In genomic region chr5:171525086-171525485, GRCh38 we compare ENCODE assay signal across 26 cellular contexts.
A peak's percentile ranks its signal among the peaks of the same experiment; 100 is the strongest.
DNase-seq lines count a peak whose midpoint lies in the region; ATAC-seq, FAIRE-seq and TF ChIP-seq lines count a peak whose summit lies in the region.
"Had no signal": no experiment of that assay in that cellular context is flagged by ENCODE, and none has a peak within 500 bp of the region (broad histone marks: within the 10 kb centered on the region; RNA-seq: fewer than 3 reads in every experiment).

No MANE protein-coding gene starts in this region.

- H4K20me1 ChIP-seq in GM23338 (replicated peaks; ENCODE audit: insufficient read depth) (no peaks in the 10 kb centered on the region), IMR-90 (ENCODE audit: insufficient read depth, low read length) (no peaks in the 10 kb centered on the region)

- no peak for DNase-seq in GM23338 (ENCODE audit: low spot score)
- no peak for DNase-seq in IMR-90
- no peak for DNase-seq in ascending aorta (ENCODE audit: low spot score in 2 of 2)
- DNase-seq in mesenchymal stem cell, result no peak
- no peak for DNase-seq in stimulated activated CD4-positive, alpha-beta T cell treated with anti-CD3 and anti-CD28 coated beads, Interleukin-15, amount 100 ng/mL, for 24 hours
- DNase-seq in frontal cortex (ENCODE audit: low spot score in 2 of 2), result no peak
- DNase-seq: ACHN; C1 segment of cervical spinal cord; CD4-positive, CD25-positive, alpha-beta regulatory T cell; CD8-positive, alpha-beta memory T cell; COR-L47; DMS 273 treated with DMSO at 0.1 percent for 48 hours; DMS53; DND-41; EL; GM23248; H7; HFFc6 had no signal

- in situ Hi-C loops in IMR-90 (cut with MboI; ENCODE audit: low sequenced_read_pairs), result no loop called here

- CTCF ChIA-PET in IMR-90 (lab: Yijun Ruan, JAX), result interaction anchor here (0.5 kb wide), 1 partner anchor 365 kb away, joined by 4 read pairs; no protein-coding TSS in a partner anchor

- H3K27ac Mint-ChIP-seq in GM23338, result no peak overlapping the region
- H3K27ac Mint-ChIP-seq: CD4-positive, CD25-positive, alpha-beta regulatory T cell; CD8-positive, alpha-beta memory T cell; HFFc6 had no signal

- peaks cover 22% of the 10 kb centered on the region for H3K4me1 ChIP-seq in GM23338 (ENCODE audit: insufficient read depth)
- H3K4me1 ChIP-seq in IMR-90 (ENCODE audit: control insufficient read depth, insufficient read depth, low read length), result peaks cover 20% of the 10 kb centered on the region
- H3K4me1 ChIP-seq in ascending aorta, result peaks cover 10 to 20% of the 10 kb centered on the region in 2 donors
- peaks cover 19% of the 10 kb centered on the region for H3K4me1 ChIP-seq in mesenchymal stem cell (ENCODE audit: control insufficient read depth, insufficient read depth, low read depth, low read length)

- no peak for TF ChIP-seq CTCF in GM23338 (conservative IDR thresholded peaks at IDR 0.05; ENCODE audit: low read depth in 2 of 2)
- no peak for TF ChIP-seq CTCF in IMR-90 (conservative IDR thresholded peaks at IDR 0.05; ENCODE audit: low read depth, low read length)
- TF ChIP-seq CTCF in ascending aorta (IDR thresholded peaks at IDR 0.05), result no peak

- H2BK120ac ChIP-seq in IMR-90 (ENCODE audit: low read depth, low read length) (no peak overlapping the region), mesenchymal stem cell (ENCODE audit: low read depth, low read length) (no peak overlapping the region)

- TF ChIP-seq POLR2A in IMR-90 (IDR thresholded peaks at IDR 0.05; ENCODE audit: low read depth, low read length), result no peak

- H4K5ac ChIP-seq in IMR-90 (ENCODE audit: low read depth, low read length), result no peak overlapping the region

- H3K18ac ChIP-seq in IMR-90 (ENCODE audit: low read depth, low read length), result no peak overlapping the region
- H3K18ac ChIP-seq in mesenchymal stem cell (ENCODE audit: low read depth in 1 of 2, low read length in 2 of 2), result no peak overlapping the region

- H3K27me3 Mint-ChIP-seq in GM23338 (ENCODE audit: insufficient read depth, low read depth, poor library complexity), result peaks cover 21% of the 10 kb centered on the region

- no peaks in the 10 kb centered on the region for H3K79me1 ChIP-seq in IMR-90 (ENCODE audit: low read depth in 1 of 2, low read length in 2 of 2)
- no peaks in the 10 kb centered on the region for H3K79me1 ChIP-seq in mesenchymal stem cell (replicated peaks; ENCODE audit: low read length, poor library complexity, severe bottlenecking)

- no peak overlapping the region for H3K9ac ChIP-seq in IMR-90 (ENCODE audit: low read depth, low read length)
- peak overlapping the region; percentile 44 for H3K9ac ChIP-seq in mesenchymal stem cell (ENCODE audit: low read length)
- H3K9ac ChIP-seq: GM23248 had no signal

- H3K27me3 ChIP-seq in GM23338 (ENCODE audit: insufficient read depth), result no peaks in the 10 kb centered on the region
- H3K27me3 ChIP-seq in IMR-90 (ENCODE audit: control insufficient read depth, insufficient read depth, low read length), result no peaks in the 10 kb centered on the region
- H3K27me3 ChIP-seq in ascending aorta, result no peaks in the 10 kb centered on the region
- no peaks in the 10 kb centered on the region for H3K27me3 ChIP-seq in mesenchymal stem cell (ENCODE audit: control insufficient read depth in 1 of 2, insufficient read depth in 1 of 2, low read length in 2 of 2)
- H3K27me3 ChIP-seq: BE2C had no signal

- no peak for TF ChIP-seq RAD21 in IMR-90 (IDR thresholded peaks at IDR 0.05; ENCODE audit: low read length)

- peaks cover 17% of the 10 kb centered on the region for H3K9me1 ChIP-seq in IMR-90 (ENCODE audit: insufficient read depth, low read length)

- H2BK15ac ChIP-seq in IMR-90 (ENCODE audit: low read depth, low read length) (no peak overlapping the region), mesenchymal stem cell (ENCODE audit: low read depth, poor library complexity, severe bottlenecking) (no peak overlapping the region)

- H3K4me1 Mint-ChIP-seq in GM23338, result peaks cover 34% of the 10 kb centered on the region
- H3K4me1 Mint-ChIP-seq: CD4-positive, CD25-positive, alpha-beta regulatory T cell; CD8-positive, alpha-beta memory T cell had no signal

- H3K36me3 Mint-ChIP-seq in GM23338 (ENCODE audit: low read depth), result no peaks in the 10 kb centered on the region
- H3K36me3 Mint-ChIP-seq: CD8-positive, alpha-beta memory T cell had no signal

- ATAC-seq in GM23338 (no peak), IMR-90 (ENCODE audit: low read depth) (no peak), HG02938 (IDR thresholded peaks at IDR 0.05; ENCODE audit: unreplicated experiment) (no peak), GM18519 (IDR thresholded peaks at IDR 0.05; ENCODE audit: low FRiP score, unreplicated experiment) (no peak)
- ATAC-seq: GM12878, HCT116, HepG2 had no signal

- H3K27ac ChIP-seq in GM23338 (ENCODE audit: low read depth) (no peak overlapping the region), IMR-90 (ENCODE audit: insufficient read depth, low read length) (no peak overlapping the region), ascending aorta (peak overlapping the region; percentile 31 to 55), mesenchymal stem cell (ENCODE audit: low read length, poor library complexity, severe bottlenecking) (no peak overlapping the region)
- H3K27ac ChIP-seq: GM23248 had no signal

- H2AK5ac ChIP-seq in IMR-90 (ENCODE audit: low read depth, low read length), result no peak overlapping the region
- no peak overlapping the region for H2AK5ac ChIP-seq in mesenchymal stem cell (ENCODE audit: low read length, severe bottlenecking)

- POLR2A ChIA-PET in IMR-90 (lab: Charles Lee; ENCODE audit: unreplicated experiment), result no interaction called here

- H4K91ac ChIP-seq in IMR-90 (ENCODE audit: insufficient read depth, low read depth, low read length) (no peak overlapping the region), mesenchymal stem cell (ENCODE audit: low read length) (no peak overlapping the region)

- no peaks in the 10 kb centered on the region for H3F3A ChIP-seq in GM23338 (replicated peaks; ENCODE audit: low read depth)

- H3K56ac ChIP-seq in IMR-90 (ENCODE audit: extremely low read depth, insufficient read depth, low read length), result no peak overlapping the region

- no peaks in the 10 kb centered on the region for H3K9me3 Mint-ChIP-seq in GM23338
- H3K9me3 Mint-ChIP-seq: CD4-positive, CD25-positive, alpha-beta regulatory T cell; CD8-positive, alpha-beta memory T cell; HFFc6 had no signal

- no peak overlapping the region for H2BK5ac ChIP-seq in IMR-90 (ENCODE audit: low read depth, low read length, poor library complexity, severe bottlenecking)
- H2BK5ac ChIP-seq in mesenchymal stem cell (ENCODE audit: low read depth, low read length, poor library complexity, severe bottlenecking), result no peak overlapping the region

- H2AFZ ChIP-seq in GM23338, result peak overlapping the region; percentile 38; the same call in 1 of the 2 replicates
- H2AFZ ChIP-seq in IMR-90 (replicated peaks; ENCODE audit: low read length, poor library complexity), result peak overlapping the region; percentile 54
- H2AFZ ChIP-seq in mesenchymal stem cell (ENCODE audit: low read depth, low read length), result no peak overlapping the region
- H2AFZ ChIP-seq: GM23248 had no signal

- no peak overlapping the region for H2AK9ac ChIP-seq in IMR-90 (replicated peaks; ENCODE audit: low read depth, low read length, poor library complexity)

- H3K14ac ChIP-seq in IMR-90 (replicated peaks; ENCODE audit: low read depth, low read length), result no peak overlapping the region
- H3K14ac ChIP-seq in mesenchymal stem cell (ENCODE audit: low read length in 2 of 2), result no peak overlapping the region

- no peaks in the 10 kb centered on the region for H3K9me3 ChIP-seq in IMR-90 (ENCODE audit: control insufficient read depth, insufficient read depth, low read length)
- no peaks in the 10 kb centered on the region for H3K9me3 ChIP-seq in ascending aorta
- no peaks in the 10 kb centered on the region for H3K9me3 ChIP-seq in mesenchymal stem cell (ENCODE audit: control insufficient read depth, low read length)
- H3K9me3 ChIP-seq: BE2C had no signal

- H3K4me3 Mint-ChIP-seq in GM23338, result no peak overlapping the region
- H3K4me3 Mint-ChIP-seq: CD4-positive, CD25-positive, alpha-beta regulatory T cell; CD8-positive, alpha-beta memory T cell; HFFc6 had no signal

- no peak overlapping the region for H2BK20ac ChIP-seq in IMR-90 (ENCODE audit: low read depth, low read length)

- H3K4me2 ChIP-seq in GM23338, result no peak overlapping the region
- no peak overlapping the region for H3K4me2 ChIP-seq in IMR-90 (ENCODE audit: low read depth, low read length)
- H3K4me2 ChIP-seq in mesenchymal stem cell (ENCODE audit: low read length, poor library complexity, severe bottlenecking), result no peak overlapping the region

- H3K23ac ChIP-seq in IMR-90 (ENCODE audit: low read depth, low read length) (no peak overlapping the region), mesenchymal stem cell (ENCODE audit: low read length in 2 of 2) (no peak overlapping the region)

- H3K79me2 ChIP-seq in GM23338 (replicated peaks; ENCODE audit: insufficient read depth), result no peaks in the 10 kb centered on the region

- no TSS peak for BruUV-seq in IMR-90 (replicated peaks; lab: Mats Ljungman, UMichigan)

- H3K4ac ChIP-seq in IMR-90 (ENCODE audit: low read depth, low read length), result no peak overlapping the region
- H3K4ac ChIP-seq in mesenchymal stem cell (ENCODE audit: low read depth in 1 of 2, low read length in 2 of 2), result no peak overlapping the region

- H3K36me3 ChIP-seq in GM23338 (ENCODE audit: insufficient read depth), result no peaks in the 10 kb centered on the region
- no peaks in the 10 kb centered on the region for H3K36me3 ChIP-seq in IMR-90 (ENCODE audit: control insufficient read depth, insufficient read depth, low read length)
- H3K36me3 ChIP-seq in ascending aorta, result no peaks in the 10 kb centered on the region
- H3K36me3 ChIP-seq in mesenchymal stem cell (ENCODE audit: control insufficient read depth in 1 of 2, insufficient read depth in 2 of 2, low read depth in 1 of 2, low read length in 2 of 2), result no peaks in the 10 kb centered on the region
- H3K36me3 ChIP-seq: BE2C had no signal

- peaks cover 5% of the 10 kb centered on the region; the same call in 1 of the 2 replicates for H3K9me2 ChIP-seq in GM23338 (ENCODE audit: insufficient read depth)

- dilution Hi-C loops in IMR-90 (cut with HindIII; ENCODE audit: low sequenced_read_pairs, unreplicated experiment), result no loop called here

- H2BK12ac ChIP-seq in mesenchymal stem cell (ENCODE audit: low read length in 2 of 2), result no peak overlapping the region

- no peak for FAIRE-seq in frontal cortex (lab: Jason Lieb, UNC)
- FAIRE-seq: A204.1, GM12878, GM19239, HepG2 had no signal

- no peak overlapping the region for H4K8ac ChIP-seq in IMR-90 (ENCODE audit: low read depth in 2 of 2, low read length in 2 of 2)
- H4K8ac ChIP-seq in mesenchymal stem cell (ENCODE audit: low read length), result no peak overlapping the region

- 83% methylated on average over 1 of the region's 4 CpGs; no CpG with 5 or more reads in 1 of the 2 experiments for WGBS in IMR-90 (ENCODE audit: extremely low coverage in 2 of 2, insufficient read length in 1 of 2), 2 experiments
- 81% methylated on average over 4 of the region's 4 CpGs for WGBS in mesenchymal stem cell

- H3K4me3 ChIP-seq in GM23338 (no peak overlapping the region), IMR-90 (ENCODE audit: insufficient read depth, low read depth, low read length) (no peak overlapping the region), ascending aorta (no peak overlapping the region), mesenchymal stem cell (ENCODE audit: insufficient read depth in 1 of 2, low read depth in 1 of 2, low read length in 2 of 2) (no peak overlapping the region)
- H3K4me3 ChIP-seq: GM12878, GM23248 had no signal

- intact Hi-C loops in IMR-90 (cut with micrococcal nuclease), result no loop called here
- intact Hi-C loops in ascending aorta (cut with DNase I), result loop anchor here (10.0 kb wide), 1 partner anchor 480 kb away; the partner anchor contains the start of gene FBXW11

Comparison
In these comparisons a context has a peak if more than half of its experiments do, and no peak if none do; other contexts are left out.
1. H3K27ac ChIP-seq: peak in ascending aorta (2 of 2); none in GM23338 (single experiment), IMR-90 (single experiment) and mesenchymal stem cell (single experiment).